Comparison of ENCODE assay signal across 19 cellular contexts in the genomic region with DNA sequence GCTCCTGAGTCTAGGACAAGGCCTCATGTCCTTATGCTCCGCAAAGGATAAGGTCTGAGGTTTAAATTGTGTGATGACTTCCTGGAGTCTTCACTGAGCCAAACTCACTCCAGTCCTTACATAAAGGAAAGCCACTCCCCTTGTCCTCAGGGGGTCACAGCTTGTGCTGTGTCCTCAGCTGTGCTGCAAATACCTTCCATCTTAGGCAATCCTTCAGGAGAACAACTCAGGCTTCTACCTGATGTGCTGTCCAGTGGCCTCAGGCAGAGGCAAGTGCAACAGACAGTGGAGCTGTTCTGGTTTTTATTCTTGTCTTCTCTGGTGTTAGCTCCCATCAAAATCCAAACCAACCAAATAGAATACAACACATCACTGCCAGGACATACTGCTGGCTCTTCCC.
"Had no signal": no experiment of that assay in that cellular context is flagged by ENCODE, and none has a peak within 500 bp of the region (broad histone marks: within the 10 kb centered on the region; RNA-seq: fewer than 3 reads in every experiment).

No MANE protein-coding gene starts in this region.

- H3K9me3 ChIP-seq: body of pancreas, right lobe of liver, upper lobe of left lung had no signal

- H3K36me3 ChIP-seq: right lobe of liver, upper lobe of left lung had no signal

- H3K27me3 ChIP-seq: body of pancreas, dorsolateral prefrontal cortex, right lobe of liver, upper lobe of left lung had no signal

- DNase-seq: activated CD4-positive, alpha-beta T cell treated with anti-CD3 and anti-CD28 coated beads, Interleukin-2, amount 50 U/mL, for 1 hour; activated CD4-positive, CD25-positive, alpha-beta regulatory T cell treated with anti-CD3 and anti-CD28 coated beads, Interleukin-2, amount 50 U/mL, for 72 hours; activated CD8-positive, alpha-beta memory T cell treated with anti-CD3 and anti-CD28 coated beads, Interleukin-2, amount 50 U/mL, for 4 hours; activated naive CD4-positive, alpha-beta T cell treated with anti-CD3 and anti-CD28 coated beads for 36 hours; activated T-cell treated with anti-CD3 and anti-CD28 coated beads, Interleukin-2, amount 50 U/mL, for 4 hours; body of pancreas; dorsolateral prefrontal cortex; foreskin melanocyte; left cardiac atrium; mesenchymal stem cell; naive thymus-derived CD8-positive, alpha-beta T cell; right lobe of liver; small intestine; stimulated activated CD4-positive, alpha-beta T cell treated with anti-CD3 and anti-CD28 coated beads, Interleukin-15, amount 100 ng/mL, for 24 hours; stimulated activated CD4-positive, alpha-beta T cell treated with anti-CD3 and anti-CD28 coated beads, Interleukin-2, amount 100 ng/mL, for 48 hours; stimulated activated naive CD8-positive, alpha-beta T cell treated with anti-CD3 and anti-CD28 coated beads, Interleukin-15, amount 100 ng/mL, for 72 hours; T1000; upper lobe of left lung had no signal

- H3K9ac ChIP-seq: parathyroid adenoma had no signal

- H3K27me3 Mint-ChIP-seq: naive thymus-derived CD8-positive, alpha-beta T cell; stimulated activated naive CD8-positive, alpha-beta T cell treated with anti-CD3 and anti-CD28 coated beads, Interleukin-15, amount 100 ng/mL, for 72 hours had no signal

- H3K27ac Mint-ChIP-seq: activated naive CD4-positive, alpha-beta T cell treated with anti-CD3 and anti-CD28 coated beads for 36 hours; naive thymus-derived CD8-positive, alpha-beta T cell; stimulated activated naive CD8-positive, alpha-beta T cell treated with anti-CD3 and anti-CD28 coated beads, Interleukin-15, amount 100 ng/mL, for 72 hours had no signal

- H3K4me3 Mint-ChIP-seq: activated naive CD4-positive, alpha-beta T cell treated with anti-CD3 and anti-CD28 coated beads for 36 hours; activated T-cell treated with anti-CD3 and anti-CD28 coated beads, Interleukin-2, amount 50 U/mL, for 4 hours; naive thymus-derived CD8-positive, alpha-beta T cell; stimulated activated naive CD8-positive, alpha-beta T cell treated with anti-CD3 and anti-CD28 coated beads, Interleukin-15, amount 100 ng/mL, for 72 hours had no signal

- H3K4me3 ChIP-seq: body of pancreas, dorsolateral prefrontal cortex, right lobe of liver, upper lobe of left lung had no signal

- H3K36me3 Mint-ChIP-seq: naive thymus-derived CD8-positive, alpha-beta T cell had no signal

- H3K4me1 ChIP-seq: body of pancreas, parathyroid adenoma, right lobe of liver, upper lobe of left lung had no signal

- H3K4me1 Mint-ChIP-seq: naive thymus-derived CD8-positive, alpha-beta T cell; stimulated activated naive CD8-positive, alpha-beta T cell treated with anti-CD3 and anti-CD28 coated beads, Interleukin-15, amount 100 ng/mL, for 72 hours had no signal

- ATAC-seq: activated T-cell treated with anti-CD3 and anti-CD28 coated beads, Interleukin-2, amount 50 U/mL, for 4 hours; body of pancreas; left cardiac atrium; naive thymus-derived CD8-positive, alpha-beta T cell; right lobe of liver; stimulated activated naive CD8-positive, alpha-beta T cell treated with anti-CD3 and anti-CD28 coated beads, Interleukin-15, amount 100 ng/mL, for 72 hours had no signal
